In genomic region chr2:36393738-36394256, GRCh38 we compare ENCODE assay signal across 27 cellular contexts. TPM values are rescaled to one million over a fixed set of nuclear protein-coding genes. Genes with fewer than 3 reads are reported as not detected.
A peak's percentile ranks its signal among the peaks of the same experiment; 100 is the strongest.
DNase-seq lines count a peak whose midpoint lies in the region; FAIRE-seq and TF ChIP-seq lines count a peak whose summit lies in the region.
"Had no signal": no experiment of that assay in that cellular context is flagged by ENCODE, and none has a peak within 500 bp of the region (broad histone marks: within the 10 kb centered on the region; RNA-seq: fewer than 3 reads in every experiment).

No MANE protein-coding gene starts in this region.

- CTCF ChIA-PET in H1 (lab: Charles Lee; ENCODE audit: partially characterized antibody) = interaction anchor here (0.6 to 1.9 kb wide), 8 partner anchors 18 to 149 kb away, joined by 3 to 8 read pairs (median 3); partner anchors contain the start of gene CRIM1
- CTCF ChIA-PET in CD4-positive, alpha-beta memory T cell (lab: Charles Lee; ENCODE audit: partially characterized antibody) = no interaction called here

- no peak overlapping the region for H3K4me3 Mint-ChIP-seq in osteocyte (ENCODE audit: unreplicated experiment)
- no peak overlapping the region for H3K4me3 Mint-ChIP-seq in CD4-positive, alpha-beta memory T cell
- H3K4me3 Mint-ChIP-seq: activated T-helper 17 cell treated with anti-CD3 and anti-CD28 coated beads, Interleukin-2, amount 50 U/mL, for 72 hours; CD8-positive, alpha-beta T cell; stimulated activated memory B cell treated with anti-CD40 and anti-IgM and Interleukin-4, amounts not matched to agents 10 μg/mL and 1 μg/mL and 100 μg/mL, for 72 hours had no signal

- H3K23ac ChIP-seq in H1 (ENCODE audit: insufficient read length) = no peak overlapping the region

- no peak overlapping the region for H2AFZ ChIP-seq in H1 (ENCODE audit: low read length)
- H2AFZ ChIP-seq: parathyroid adenoma had no signal

- H3K4me2 ChIP-seq in H1 (ENCODE audit: insufficient read depth in 1 of 2, low read depth in 2 of 2, low read length in 2 of 2) = 0 out of 4 replicates have a peak overlapping the region, but pooled peaks of 1 of the 2 experiments have one; percentile 27

- H3K9me3 Mint-ChIP-seq in osteocyte (ENCODE audit: unreplicated experiment) = no peaks in the 10 kb centered on the region
- H3K9me3 Mint-ChIP-seq in CD4-positive, alpha-beta memory T cell = peaks cover 0 to 2% (median 0%) of the 10 kb centered on the region in 8 donors
- H3K9me3 Mint-ChIP-seq: activated naive CD4-positive, alpha-beta T cell treated with anti-CD3 and anti-CD28 coated beads, Interleukin-2, amount 50 U/mL, for 72 hours; activated T-helper 17 cell treated with anti-CD3 and anti-CD28 coated beads, Interleukin-2, amount 50 U/mL, for 72 hours; CD8-positive, alpha-beta T cell; stimulated activated memory B cell treated with anti-CD40 and anti-IgM and Interleukin-4, amounts not matched to agents 10 μg/mL and 1 μg/mL and 100 μg/mL, for 72 hours had no signal

- 85% methylated on average over 4 of the region's 4 CpGs; no CpG with 5 or more reads in 1 of the 2 experiments for WGBS in H1 (ENCODE audit: extremely low coverage in 1 of 2, insufficient coverage in 1 of 2, insufficient read length in 1 of 2, insufficient replicate concordance in 2 of 2, low coverage in 1 of 2, low lambda C conversion rate in 2 of 2, missing lambda C conversion rate in 1 of 2), 2 experiments

- no peak overlapping the region for H3K14ac ChIP-seq in H1 (ENCODE audit: insufficient read length)

- H4K20me1 ChIP-seq in H1 (replicated peaks in 1 of 2; ENCODE audit: control insufficient read depth in 1 of 2, insufficient read depth in 2 of 2, low read length in 2 of 2) = peaks cover 9 to 12% of the 10 kb centered on the region in 2 experiments

- H2BK5ac ChIP-seq in H1 (ENCODE audit: low read depth, low read length) = no peak overlapping the region

- no peak overlapping the region for H3K4me3 ChIP-seq in H1 (ENCODE audit: extremely low read depth in 1 of 4, insufficient read depth in 2 of 4, low read depth in 3 of 4, low read length in 4 of 4)
- H3K4me3 ChIP-seq in CD4-positive, alpha-beta memory T cell (ENCODE audit: low read length in 2 of 2) = no peak overlapping the region
- H3K4me3 ChIP-seq: right atrium auricular region, uterus had no signal

- peak overlapping the region; percentile 22 for H4K91ac ChIP-seq in H1 (replicated peaks; ENCODE audit: insufficient read length, low read length)

- FAIRE-seq in G401.6 (lab: Jason Lieb, UNC) = peak; percentile 50
- no peak for FAIRE-seq in H1 (lab: Jason Lieb, UNC)

- no peak overlapping the region for H2BK15ac ChIP-seq in H1 (ENCODE audit: low read length)

- no peaks in the 10 kb centered on the region for H3K27me3 Mint-ChIP-seq in osteocyte (ENCODE audit: unreplicated experiment)
- no peaks in the 10 kb centered on the region for H3K27me3 Mint-ChIP-seq in CD4-positive, alpha-beta memory T cell
- H3K27me3 Mint-ChIP-seq: activated T-helper 17 cell treated with anti-CD3 and anti-CD28 coated beads, Interleukin-2, amount 50 U/mL, for 72 hours; stimulated activated memory B cell treated with anti-CD40 and anti-IgM and Interleukin-4, amounts not matched to agents 10 μg/mL and 1 μg/mL and 100 μg/mL, for 72 hours had no signal

- no peaks in the 10 kb centered on the region for H3K23me2 ChIP-seq in H1 (ENCODE audit: low read depth, low read length)

- no peak overlapping the region for H3K27ac ChIP-seq in H1 (ENCODE audit: low read depth, low read length)
- H3K27ac ChIP-seq in CD4-positive, alpha-beta memory T cell (ENCODE audit: low read depth, low read length) = no peak overlapping the region
- H3K27ac ChIP-seq: HL-60, parathyroid adenoma had no signal

- H2AK5ac ChIP-seq in H1 (ENCODE audit: low read depth, low read length) = no peak overlapping the region

- TF ChIP-seq EP300 in H1 (IDR thresholded peaks at IDR 0.05; ENCODE audit: borderline replicate concordance in 1 of 2, low read depth in 2 of 2, low read length in 2 of 2) = no peak

- peaks cover 70% of the 10 kb centered on the region for H3K4me1 Mint-ChIP-seq in osteocyte (ENCODE audit: unreplicated experiment)
- H3K4me1 Mint-ChIP-seq in CD4-positive, alpha-beta memory T cell = no peaks in the 10 kb centered on the region
- H3K4me1 Mint-ChIP-seq: activated T-helper 17 cell treated with anti-CD3 and anti-CD28 coated beads, Interleukin-2, amount 50 U/mL, for 72 hours; stimulated activated memory B cell treated with anti-CD40 and anti-IgM and Interleukin-4, amounts not matched to agents 10 μg/mL and 1 μg/mL and 100 μg/mL, for 72 hours had no signal

- H4K5ac ChIP-seq in H1 (ENCODE audit: insufficient read length, low read depth, low read length) = no peak overlapping the region

- no peak overlapping the region for H2BK20ac ChIP-seq in H1 (ENCODE audit: low read length)

- peak overlapping the region; percentile 81 for H3K27ac Mint-ChIP-seq in osteocyte (ENCODE audit: unreplicated experiment)
- no peak overlapping the region for H3K27ac Mint-ChIP-seq in CD4-positive, alpha-beta memory T cell
- H3K27ac Mint-ChIP-seq: activated naive CD4-positive, alpha-beta T cell treated with anti-CD3 and anti-CD28 coated beads, Interleukin-2, amount 50 U/mL, for 72 hours; activated T-helper 17 cell treated with anti-CD3 and anti-CD28 coated beads, Interleukin-2, amount 50 U/mL, for 72 hours; CD8-positive, alpha-beta T cell; stimulated activated memory B cell treated with anti-CD40 and anti-IgM and Interleukin-4, amounts not matched to agents 10 μg/mL and 1 μg/mL and 100 μg/mL, for 72 hours had no signal

- H3K79me1 ChIP-seq in H1 (ENCODE audit: low read depth, low read length) = peaks cover 7% of the 10 kb centered on the region

- TF ChIP-seq RAD21 in H1 (IDR thresholded peaks at IDR 0.05 in 1 of 2, conservative IDR thresholded peaks at IDR 0.05 in 1 of 2; ENCODE audit: low read depth in 2 of 2, low read length in 2 of 2) = no peak

- no peaks in the 10 kb centered on the region for H3K27me3 ChIP-seq in H1 (replicated peaks in 1 of 4; ENCODE audit: control insufficient read depth in 3 of 4, extremely low read depth in 1 of 4, insufficient read depth in 3 of 4, low read length in 3 of 4)
- no peaks in the 10 kb centered on the region for H3K27me3 ChIP-seq in CD4-positive, alpha-beta memory T cell (ENCODE audit: insufficient read depth, low read length)
- H3K27me3 ChIP-seq: right atrium auricular region, uterus had no signal

- H3K9ac ChIP-seq in H1 (replicated peaks in 1 of 4; ENCODE audit: extremely low read depth in 1 of 4, low read depth in 3 of 4, low read length in 3 of 4) = no peak overlapping the region
- H3K9ac ChIP-seq: parathyroid adenoma had no signal

- no peak overlapping the region for H3K18ac ChIP-seq in H1 (ENCODE audit: extremely low read depth, low read length)

- peaks cover 0 to 93% of the 10 kb centered on the region in 2 experiments; a peak in 3 of 4 replicates for H3K79me2 ChIP-seq in H1 (ENCODE audit: control insufficient read depth in 1 of 2, insufficient read depth in 2 of 2, low read length in 2 of 2)

- peaks cover 9% of the 10 kb centered on the region for H3K36me3 Mint-ChIP-seq in osteocyte (ENCODE audit: unreplicated experiment)
- no peaks in the 10 kb centered on the region for H3K36me3 Mint-ChIP-seq in CD4-positive, alpha-beta memory T cell
- H3K36me3 Mint-ChIP-seq: activated naive CD4-positive, alpha-beta T cell treated with anti-CD3 and anti-CD28 coated beads, Interleukin-2, amount 50 U/mL, for 72 hours; CD8-positive, alpha-beta T cell; stimulated activated memory B cell treated with anti-CD40 and anti-IgM and Interleukin-4, amounts not matched to agents 10 μg/mL and 1 μg/mL and 100 μg/mL, for 72 hours had no signal

- DNase-seq in M059J (ENCODE audit: low read depth) (peak; percentile 56), H1 (ENCODE audit: low read depth in 1 of 2, low spot score in 2 of 2) (no peak), osteocyte (ENCODE audit: extremely low spot score, unreplicated experiment) (no peak), GM19240 (ENCODE audit: insufficient read length, low spot score) (no peak)
- no peak for DNase-seq in CD4-positive, alpha-beta memory T cell
- DNase-seq in activated CD4-positive, CD25-positive, alpha-beta regulatory T cell treated with anti-CD3 and anti-CD28 coated beads, Interleukin-2, amount 50 U/mL, for 72 hours = no peak
- DNase-seq: activated CD4-positive, alpha-beta T cell treated with anti-CD3 and anti-CD28 coated beads, Interleukin-2, amount 50 U/mL, for 4 hours; anterior cingulate cortex; CD8-positive, alpha-beta T cell; DMS153; GDM1; glutamatergic neuron; kidney glomerular epithelial cell; NCI-H1092 treated with DMSO at 0.1 percent for 48 hours; NCI-H1930; NCI-H226; RPMI8226; stimulated activated CD4-positive, alpha-beta T cell treated with anti-CD3 and anti-CD28 coated beads, Interleukin-4, amount 100 ng/mL, for 1 hour; T-helper 9 cell; uterus had no signal

- no peak overlapping the region for H2BK120ac ChIP-seq in H1 (replicated peaks; ENCODE audit: low read depth, low read length)

- H3K36me3 ChIP-seq in H1 (ENCODE audit: control insufficient read depth in 2 of 4, insufficient read depth in 4 of 4, low read length in 3 of 4) = peaks cover 0 to 3% (median 1%) of the 10 kb centered on the region in 4 experiments; a peak in 1 of 8 replicates
- H3K36me3 ChIP-seq in CD4-positive, alpha-beta memory T cell (ENCODE audit: insufficient read depth, low read length) = no peaks in the 10 kb centered on the region
- H3K36me3 ChIP-seq: right atrium auricular region, uterus had no signal

- H3K9me3 ChIP-seq in H1 (ENCODE audit: insufficient read depth in 2 of 2, low read depth in 1 of 2, low read length in 1 of 2) = no peaks in the 10 kb centered on the region
- H3K9me3 ChIP-seq in CD4-positive, alpha-beta memory T cell (ENCODE audit: control insufficient read depth in 1 of 2, low read length in 2 of 2) = no peaks in the 10 kb centered on the region
- H3K9me3 ChIP-seq: right atrium auricular region, uterus had no signal

- no peak for TF ChIP-seq POLR2A in H1 (IDR thresholded peaks at IDR 0.05; ENCODE audit: control extremely low read depth in 1 of 2, low read depth in 2 of 2, low read length in 2 of 2)

- H3K4me1 ChIP-seq in H1 (replicated peaks in 1 of 4; ENCODE audit: control insufficient read depth in 3 of 4, insufficient read depth in 4 of 4, low read length in 3 of 4) = peaks cover 2 to 19% (median 12%) of the 10 kb centered on the region in 4 experiments; a peak in 5 of 7 replicates
- no peaks in the 10 kb centered on the region for H3K4me1 ChIP-seq in CD4-positive, alpha-beta memory T cell (ENCODE audit: insufficient read depth, low read length)
- H3K4me1 ChIP-seq: uterus had no signal

- no peak overlapping the region for H2BK12ac ChIP-seq in H1 (ENCODE audit: low read depth, low read length)

- TF ChIP-seq CTCF in H1 (IDR thresholded peaks at IDR 0.05; ENCODE audit: control extremely low read depth in 1 of 3, insufficient read depth in 1 of 3, low read depth in 1 of 3, low read length in 3 of 3) (no peak), osteocyte (IDR thresholded peaks at IDR 0.05) (no peak)

- no peak overlapping the region for H4K8ac ChIP-seq in H1 (ENCODE audit: extremely low read depth, insufficient read depth, low read length)

- no peak overlapping the region for H3K56ac ChIP-seq in H1 (replicated peaks; ENCODE audit: insufficient read length, low read depth, low read length)

- POLR2A ChIA-PET in H1 (lab: Charles Lee; ENCODE audit: partially characterized antibody) = no interaction called here
- POLR2A ChIA-PET in CD4-positive, alpha-beta memory T cell (lab: Charles Lee; ENCODE audit: partially characterized antibody) = no interaction called here

- no peak overlapping the region for H3K4ac ChIP-seq in H1 (replicated peaks; ENCODE audit: insufficient read length, low read depth, low read length)

- intact Hi-C loops in CD4-positive, alpha-beta memory T cell (cut with micrococcal nuclease) = no loop called here

RNA-seq across cellular contexts. Expression of gene CRIM1, which starts 38.2 kb away (rescaled TPM):
- total RNA-seq in M059J (2014; rRNA removed; shearing (Covaris generic)) = 98.2 and 186 TPM in 2 replicates
- total RNA-seq in H1 (2021; fragmentation: NEBNext Ultra II Directional; extraction: Animal tissue kit (Norgen Biotek cat#: 25700)) = 27.4 and 28.4 TPM in 2 replicates
- 9.4 and 13.8 TPM in 2 replicates for polyA plus RNA-seq in H1 (2011; rRNA removed)
- 13.0 TPM for polyA plus RNA-seq in H1 (2011; cell fraction: cytosol; rRNA removed)
- polyA plus RNA-seq in H1 (2011; cell fraction: nucleus; rRNA removed) = 46.3 TPM
- polyA plus RNA-seq in H1 (2012, experiment 1 of 2) = 9.4 to 16.8 TPM (median 12.1 TPM) in 4 replicates
- polyA plus RNA-seq in H1 (2012, experiment 2 of 2) = 1.1 TPM
- polyA plus RNA-seq in H1 (2013, experiment 1 of 2) = 18.4 TPM
- 18.2 TPM for polyA plus RNA-seq in H1 (2013, experiment 2 of 2)
- 73.3 and 108 TPM in 2 replicates for polyA minus RNA-seq in H1 (2011; rRNA and poly(A)+ RNA removed)
- 54.9 TPM for polyA minus RNA-seq in H1 (2011; cell fraction: cytosol; rRNA and poly(A)+ RNA removed)
- polyA minus RNA-seq in H1 (2011; cell fraction: nucleus; rRNA and poly(A)+ RNA removed) = 133 TPM
- total RNA-seq in osteocyte = 167 and 194 TPM in 2 replicates
- total RNA-seq in CD4-positive, alpha-beta memory T cell = 10 to 100 TPM in 1 of 2 experiments, 1 to 10 TPM in 1; 6.8 to 12.0 TPM
- polyA plus RNA-seq in CD4-positive, alpha-beta memory T cell = under 1 TPM in 1 of 2 donors, not detected in 1; 0.91 TPM
